ENCODE assay signal across 22 cellular contexts in the genomic region with DNA sequence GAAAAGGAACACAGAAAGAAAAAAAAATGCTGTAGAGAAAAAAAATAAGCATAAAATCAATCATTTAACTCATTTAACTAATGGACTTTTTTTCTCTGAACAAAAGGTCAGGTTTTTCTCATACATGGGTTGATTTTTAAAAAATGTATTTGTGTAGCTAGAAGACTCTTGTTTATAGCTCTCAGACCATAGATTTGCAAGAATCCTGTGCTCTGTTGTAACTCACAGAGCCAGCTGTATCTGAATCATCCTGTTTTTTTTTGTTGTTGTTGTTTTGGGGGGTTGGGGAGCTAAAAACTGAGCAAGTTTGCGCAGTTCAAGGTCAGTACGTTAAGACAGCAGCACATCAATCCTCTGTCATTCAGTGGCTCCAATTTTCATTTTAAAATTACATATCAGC.
"Had no signal": no experiment of that assay in that cellular context is flagged by ENCODE, and none has a peak within 500 bp of the region (broad histone marks: within the 10 kb centered on the region; RNA-seq: fewer than 3 reads in every experiment).

No MANE protein-coding gene starts in this region.

- H3K27ac Mint-ChIP-seq: activated CD4-positive, alpha-beta T cell treated with anti-CD3 and anti-CD28 coated beads, Interleukin-2, amount 10 ng/mL, durations not matched to agents 7 days and 5 days; activated naive CD4-positive, alpha-beta T cell treated with anti-CD3 and anti-CD28 coated beads for 36 hours; memory B cell; natural killer cell; type B pancreatic cell had no signal

- H3K36me3 Mint-ChIP-seq: memory B cell, natural killer cell, type B pancreatic cell had no signal

- H3K4me3 ChIP-seq: cardiac muscle cell, heart left ventricle, left lung, right atrium auricular region, stomach, testis had no signal

- H3K4me3 Mint-ChIP-seq: activated CD4-positive, alpha-beta T cell treated with anti-CD3 and anti-CD28 coated beads, Interleukin-2, amount 10 ng/mL, durations not matched to agents 7 days and 5 days; activated naive CD4-positive, alpha-beta T cell treated with anti-CD3 and anti-CD28 coated beads for 36 hours; activated T-cell treated with anti-CD3 and anti-CD28 coated beads, Interleukin-2, amount 50 U/mL, for 4 hours; memory B cell; natural killer cell; type B pancreatic cell had no signal

- H3K27ac ChIP-seq: cardiac muscle cell, left lung, right atrium auricular region, stomach, testis had no signal

- H3K9me3 Mint-ChIP-seq: activated CD4-positive, alpha-beta T cell treated with anti-CD3 and anti-CD28 coated beads, Interleukin-2, amount 10 ng/mL, durations not matched to agents 7 days and 5 days; type B pancreatic cell had no signal

- H3K4me1 Mint-ChIP-seq: activated CD4-positive, alpha-beta T cell treated with anti-CD3 and anti-CD28 coated beads, Interleukin-2, amount 10 ng/mL, durations not matched to agents 7 days and 5 days; memory B cell; natural killer cell had no signal

- DNase-seq: activated CD4-positive, alpha-beta T cell treated with anti-CD3 and anti-CD28 coated beads, Interleukin-2, amount 10 ng/mL, durations not matched to agents 7 days and 5 days; activated CD8-positive, alpha-beta memory T cell treated with anti-CD3 and anti-CD28 coated beads, Interleukin-2, amount 50 U/mL, for 4 hours; activated naive CD4-positive, alpha-beta T cell treated with anti-CD3 and anti-CD28 coated beads for 36 hours; activated T-cell treated with anti-CD3 and anti-CD28 coated beads, Interleukin-2, amount 50 U/mL, for 4 hours; aorta; heart left ventricle; kidney; left lung; natural killer cell; occipital lobe; stimulated activated CD4-positive, alpha-beta T cell treated with anti-CD3 and anti-CD28 coated beads, Interleukin-4, amount 100 ng/mL, for 1 hour; stomach; T-helper 1 cell; T-helper 9 cell; testis had no signal

- H3K27me3 ChIP-seq: cardiac muscle cell, heart left ventricle, left lung, right atrium auricular region, stomach, testis had no signal

- H3K9me3 ChIP-seq: heart left ventricle, left lung, right atrium auricular region, stomach, testis had no signal

- H3K4me1 ChIP-seq: left lung, stomach, testis had no signal

- H3K27me3 Mint-ChIP-seq: activated CD4-positive, alpha-beta T cell treated with anti-CD3 and anti-CD28 coated beads, Interleukin-2, amount 10 ng/mL, durations not matched to agents 7 days and 5 days; memory B cell; type B pancreatic cell had no signal

- ATAC-seq: activated T-cell treated with anti-CD3 and anti-CD28 coated beads, Interleukin-2, amount 50 U/mL, for 4 hours; heart left ventricle; left lung; natural killer cell; SK-N-SH treated with all-trans-retinoic acid at 6 μM for 48 hours had no signal

- H3K36me3 ChIP-seq: cardiac muscle cell, heart left ventricle, left lung, right atrium auricular region, stomach had no signal

- FAIRE-seq: colon, frontal cortex, kidney had no signal
